In genomic region chr1:25642710-25643109, GRCh38 we compare ENCODE assay signal across 8 cellular contexts. TPM values are rescaled to one million over a fixed set of nuclear protein-coding genes. Genes with fewer than 3 reads are reported as not detected.
DNase-seq lines count a peak whose midpoint lies in the region; ATAC-seq, FAIRE-seq and TF ChIP-seq lines count a peak whose summit lies in the region.

No MANE protein-coding gene starts in this region.

- H3K27me3 Mint-ChIP-seq in activated naive CD8-positive, alpha-beta T cell treated with anti-CD3 and anti-CD28 coated beads for 36 hours, result no peaks in the 10 kb centered on the region
- peaks cover 48 to 70% (median 67%) of the 10 kb centered on the region in 3 donors for H3K27me3 Mint-ChIP-seq in naive B cell

- H3K27me3 ChIP-seq in OCI-LY3 (ENCODE audit: low read depth, low read length) (peaks cover 38% of the 10 kb centered on the region), testis (no peaks in the 10 kb centered on the region)

- H3K9me3 ChIP-seq in OCI-LY3 (ENCODE audit: insufficient read depth, low read length), result no peaks in the 10 kb centered on the region
- H3K9me3 ChIP-seq in testis, result no peaks in the 10 kb centered on the region

- peak; percentile 76 for DNase-seq in activated naive CD8-positive, alpha-beta T cell treated with anti-CD3 and anti-CD28 coated beads for 36 hours
- DNase-seq in naive B cell (peak; percentile 42), urothelium cell line (ENCODE audit: low spot score) (peak; percentile 0), NCI-H524 treated with DMSO at 0.1 percent for 48 hours (lab: John Stamatoyannopoulos, UW) (no peak), kidney glomerular epithelial cell (lab: John Stamatoyannopoulos, UW) (no peak), testis (no peak)

- H3K27ac ChIP-seq in OCI-LY3 (ENCODE audit: low read length) (no peak overlapping the region), testis (no peak overlapping the region)

- 65 to 79% methylated on average over 7 of the region's 7 CpGs for WGBS in testis, 2 donors

- peaks cover 15% of the 10 kb centered on the region for H3K9me3 Mint-ChIP-seq in activated naive CD8-positive, alpha-beta T cell treated with anti-CD3 and anti-CD28 coated beads for 36 hours
- H3K9me3 Mint-ChIP-seq in naive B cell, result peaks cover 7 to 23% (median 16%) of the 10 kb centered on the region in 7 donors

- no peaks in the 10 kb centered on the region for H3K79me2 ChIP-seq in OCI-LY3 (ENCODE audit: low read length)

- peak overlapping the region; percentile 69 for H3K27ac Mint-ChIP-seq in activated naive CD8-positive, alpha-beta T cell treated with anti-CD3 and anti-CD28 coated beads for 36 hours
- peak overlapping the region in 1 of 6 donors; percentile 5 for H3K27ac Mint-ChIP-seq in naive B cell

- no peaks in the 10 kb centered on the region for H3K36me3 ChIP-seq in OCI-LY3 (replicated peaks; ENCODE audit: low read depth, low read length)
- H3K36me3 ChIP-seq in testis (ENCODE audit: low read depth, missing control alignments), result no peaks in the 10 kb centered on the region

- no peak overlapping the region for H2AFZ ChIP-seq in OCI-LY3 (ENCODE audit: low read depth, low read length)

- no peaks in the 10 kb centered on the region for H4K20me1 ChIP-seq in OCI-LY3 (ENCODE audit: insufficient read depth, low read length)

- H3K4me3 ChIP-seq in OCI-LY3 (ENCODE audit: low read length), result no peak overlapping the region
- no peak overlapping the region for H3K4me3 ChIP-seq in testis

- intact Hi-C loops in testis (cut with DNase I; ENCODE audit: low total_unique reads), result no loop called here

- H3K4me3 Mint-ChIP-seq in activated naive CD8-positive, alpha-beta T cell treated with anti-CD3 and anti-CD28 coated beads for 36 hours, result peak overlapping the region; percentile 71
- H3K4me3 Mint-ChIP-seq in naive B cell, result peak overlapping the region in 1 of 8 donors; percentile 17

- H3K4me1 Mint-ChIP-seq in activated naive CD8-positive, alpha-beta T cell treated with anti-CD3 and anti-CD28 coated beads for 36 hours, result peaks cover 48% of the 10 kb centered on the region
- H3K4me1 Mint-ChIP-seq in naive B cell, result peaks cover 6 to 12% (median 7%) of the 10 kb centered on the region in 3 donors

- TF ChIP-seq CTCF in OCI-LY3 (IDR thresholded peaks at IDR 0.05; ENCODE audit: low read depth, low read length) (no peak), testis (IDR thresholded peaks at IDR 0.05) (no peak)

- TF ChIP-seq POLR2A in testis (IDR thresholded peaks at IDR 0.05), result no peak

- 0 out of 2 replicates have a peak overlapping the region, but pooled peaks have one; percentile 9 for H3K4me2 ChIP-seq in OCI-LY3 (ENCODE audit: low read length)

- H3K36me3 Mint-ChIP-seq in activated naive CD8-positive, alpha-beta T cell treated with anti-CD3 and anti-CD28 coated beads for 36 hours, result peaks cover 22% of the 10 kb centered on the region
- peaks cover 18 to 23% of the 10 kb centered on the region in 2 donors for H3K36me3 Mint-ChIP-seq in naive B cell

- no peak for FAIRE-seq in urothelium cell line (lab: Jason Lieb, UNC)

- ATAC-seq in GM18909 (IDR thresholded peaks at IDR 0.05; ENCODE audit: poor library complexity, unreplicated experiment) (peak; percentile 61), naive B cell (ENCODE audit: low read depth in 2 of 2) (peak; percentile 97 to 98)

- H3K9ac ChIP-seq in OCI-LY3 (ENCODE audit: low read length), result no peak overlapping the region

- H3K4me1 ChIP-seq in OCI-LY3 (ENCODE audit: low read length) (no peaks in the 10 kb centered on the region), testis (peaks cover 5% of the 10 kb centered on the region)

RNA-seq across cellular contexts. Expression of gene MAN1C1, which starts 26.1 kb away (rescaled TPM):
- total RNA-seq in activated naive CD8-positive, alpha-beta T cell treated with anti-CD3 and anti-CD28 coated beads for 36 hours, result 1 to 10 TPM; 5.1 to 5.3 TPM
- polyA plus RNA-seq in naive B cell (ENCODE audit: low read depth in 6 of 6), result under 1 TPM in 3 of 6 donors, not detected in 3; 0.16 to 0.52 (median 0.44) TPM
- 10 to 100 TPM; 12.8 to 21.1 TPM for total RNA-seq in testis
- polyA plus RNA-seq in testis (ENCODE audit: insufficient read depth, low read depth, low replicate concordance), result 14.8 TPM

Comparison
In these comparisons a context has a peak if more than half of its experiments do, and no peak if none do; other contexts are left out.
1. DNase-seq: peak in activated naive CD8-positive, alpha-beta T cell treated with anti-CD3 and anti-CD28 coated beads for 36 hours (single experiment), naive B cell (single experiment) and urothelium cell line (single experiment); none in NCI-H524 treated with DMSO at 0.1 percent for 48 hours (single experiment), kidney glomerular epithelial cell (single experiment) and testis (single experiment).